In genomic region chr1:99304725-99305282, GRCh38 we compare ENCODE assay signal across 26 cellular contexts. TPM values are rescaled to one million over a fixed set of nuclear protein-coding genes. Genes with fewer than 3 reads are reported as not detected.
"Had no signal": no experiment of that assay in that cellular context is flagged by ENCODE, and none has a peak within 500 bp of the region (broad histone marks: within the 10 kb centered on the region; RNA-seq: fewer than 3 reads in every experiment).

No MANE protein-coding gene starts in this region.

- FAIRE-seq: colon, endometrium, frontal cortex had no signal

- DNase-seq: colonic mucosa; cortex of kidney; dermis blood vessel endothelial cell; dorsolateral prefrontal cortex; effector CD4-positive, alpha-beta T cell; effector CD8-positive, alpha-beta T cell; effector memory CD4-positive, alpha-beta T cell; effector memory CD8-positive, alpha-beta T cell; endodermal cell; erythroblast; esophagus squamous epithelium; gastrocnemius medialis; glutamatergic neuron; head of caudate nucleus; heart left ventricle; heart right ventricle had no signal

- H3K36me3 ChIP-seq: colonic mucosa, esophagus muscularis mucosa, esophagus squamous epithelium, gastrocnemius medialis, gastroesophageal sphincter, heart left ventricle, heart right ventricle had no signal

- H3K27ac ChIP-seq: colonic mucosa, coronary artery, dorsolateral prefrontal cortex, epithelial cell of prostate, esophagus muscularis mucosa, esophagus squamous epithelium, foreskin keratinocyte, gastrocnemius medialis, gastroesophageal sphincter, heart left ventricle, heart right ventricle had no signal

- H3K27me3 ChIP-seq: colonic mucosa, dorsolateral prefrontal cortex, esophagus muscularis mucosa, esophagus squamous epithelium, foreskin keratinocyte, gastrocnemius medialis, gastroesophageal sphincter, heart left ventricle, heart right ventricle had no signal

- H3K4me3 ChIP-seq: colonic mucosa, coronary artery, dorsolateral prefrontal cortex, esophagus muscularis mucosa, esophagus squamous epithelium, gastrocnemius medialis, gastroesophageal sphincter, heart left ventricle, heart right ventricle had no signal

- H3K4me1 ChIP-seq: colonic mucosa, esophagus muscularis mucosa, esophagus squamous epithelium, foreskin keratinocyte, gastrocnemius medialis, gastroesophageal sphincter, heart left ventricle, heart right ventricle had no signal

- ATAC-seq: effector memory CD8-positive, alpha-beta T cell; esophagus mucosa; foreskin keratinocyte; gastrocnemius medialis; gastroesophageal sphincter; heart left ventricle; heart right ventricle had no signal

- H3K9me3 ChIP-seq: colonic mucosa, esophagus muscularis mucosa, esophagus squamous epithelium, gastrocnemius medialis, gastroesophageal sphincter, heart left ventricle, heart right ventricle had no signal

RNA-seq across cellular contexts. Expression of gene PLPPR4, which starts 40.5 kb away (rescaled TPM):
- total RNA-seq: dermis microvascular lymphatic vessel endothelial cell, foreskin keratinocyte had no signal
- polyA plus RNA-seq: foreskin keratinocyte had no signal
